Comparison of ENCODE assay signal across 1 cellular context in the genomic region with DNA sequence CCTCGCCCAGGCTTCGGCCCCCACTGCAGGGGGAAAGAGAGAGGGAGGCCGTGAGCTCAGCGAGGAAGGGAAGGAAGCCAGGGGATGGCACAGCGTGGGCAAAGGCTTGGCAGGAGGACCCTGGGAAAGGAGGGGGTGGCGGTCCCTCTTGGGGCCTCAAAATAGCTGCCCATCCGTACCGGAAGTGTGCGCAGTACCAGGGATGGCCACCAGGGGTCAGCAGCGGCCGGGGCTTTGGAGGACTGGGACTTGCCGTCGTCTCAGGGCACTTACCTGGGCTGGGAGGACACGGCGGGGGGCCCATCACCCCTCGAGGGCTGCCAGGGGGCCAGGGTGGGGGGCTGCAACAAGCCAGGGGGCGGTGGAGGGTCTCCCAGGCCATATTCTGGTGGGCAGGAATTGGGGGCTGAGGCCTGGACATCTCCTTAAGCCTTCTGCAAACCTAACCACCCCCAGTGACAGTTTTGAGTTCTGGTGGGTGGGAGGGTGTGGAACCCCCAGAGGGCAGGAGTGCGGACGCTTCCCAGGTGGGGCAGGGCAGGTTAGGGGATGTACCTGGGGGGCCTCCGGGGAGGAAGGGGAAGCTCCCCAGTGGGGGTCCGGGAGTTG.
A peak's percentile ranks its signal among the peaks of the same experiment; 100 is the strongest.
TF ChIP-seq lines count a peak whose summit lies in the region.

No MANE protein-coding gene starts in this region.

TF ChIP-seq in K562, 482 proteins besides CTCF, POLR2A, EP300 and RAD21 (continues in another document):
- TF ChIP-seq PYGO2 (tag; IDR thresholded peaks at IDR 0.05) (no peak), ZC3H11A (IDR thresholded peaks at IDR 0.05; ENCODE audit: low read depth, low read length) (no peak), SMC3 (conservative IDR thresholded peaks at IDR 0.05; ENCODE audit: insufficient read depth, low read depth, low read length) (peak; percentile 88), ETV5 (CRISPR knock-in tag; IDR thresholded peaks at IDR 0.05; ENCODE audit: low read depth) (peak; percentile 98), ELF2 (CRISPR knock-in tag; IDR thresholded peaks at IDR 0.05) (0 out of 2 replicates have a peak, but pooled peaks have one; percentile 65), CHD1 (IDR thresholded peaks at IDR 0.05; ENCODE audit: low read length) (no peak), ERF (CRISPR knock-in tag; IDR thresholded peaks at IDR 0.05) (no peak), PHB2 (IDR thresholded peaks at IDR 0.05; ENCODE audit: low read depth) (no peak), ZNF384 (IDR thresholded peaks at IDR 0.05; ENCODE audit: low read depth, low read length) (peak; percentile 14; the same call in 1 of the 2 replicates), CC2D1A (IDR thresholded peaks at IDR 0.05) (peak; percentile 52; the same call in 1 of the 2 replicates), STAG1 (CRISPR knock-in tag; IDR thresholded peaks at IDR 0.05; ENCODE audit: borderline replicate concordance) (peak; percentile 90; the same call in 1 of the 2 replicates), CTBP1 (IDR thresholded peaks at IDR 0.05; ENCODE audit: borderline replicate concordance) (0 out of 2 replicates have a peak, but pooled peaks have one; percentile 14), BDP1 (IDR thresholded peaks at IDR 0.05; ENCODE audit: insufficient read depth, insufficient read length) (no peak), PHF20 (IDR thresholded peaks at IDR 0.05; ENCODE audit: partially characterized antibody) (peak; percentile 59), ELF4 (CRISPR knock-in tag; IDR thresholded peaks at IDR 0.05) (0 out of 2 replicates have a peak, but pooled peaks have one; percentile 32), ZBTB33 (CRISPR knock-in tag; IDR thresholded peaks at IDR 0.05) (no peak), MYNN (IDR thresholded peaks at IDR 0.05) (no peak), MYNN (CRISPR knock-in tag; IDR thresholded peaks at IDR 0.05) (no peak), FOXK2 (conservative IDR thresholded peaks at IDR 0.05 in 1 of 2, IDR thresholded peaks at IDR 0.05 in 1 of 2; ENCODE audit: low read depth in 2 of 2) (no peak), ZNF584 (CRISPR knock-in tag; IDR thresholded peaks at IDR 0.05; ENCODE audit: low read depth) (no peak), CREB1 (IDR thresholded peaks at IDR 0.05) (no peak), CREB1 (CRISPR knock-in tag; IDR thresholded peaks at IDR 0.05) (peak; percentile 23; the same call in 1 of the 2 replicates), ZBTB7A (IDR thresholded peaks at IDR 0.05; ENCODE audit: borderline replicate concordance, control insufficient read depth, low read depth, low read length) (peak; percentile 69; the same call in 1 of the 2 replicates), KAT2B (IDR thresholded peaks at IDR 0.05; ENCODE audit: low read depth, low read length) (no peak), AFF4 (CRISPR knock-in tag; IDR thresholded peaks at IDR 0.05) (no peak), NFIC (IDR thresholded peaks at IDR 0.05) (no peak), THRA (IDR thresholded peaks at IDR 0.05) (no peak), SFPQ (IDR thresholded peaks at IDR 0.05; ENCODE audit: low read depth, low read length) (no peak), RB1 (IDR thresholded peaks at IDR 0.05; ENCODE audit: low read depth) (peak; percentile 58; the same call in 1 of the 2 replicates), GTF2A2 (tag; IDR thresholded peaks at IDR 0.05) (no peak), TEAD1 (CRISPR knock-in tag; IDR thresholded peaks at IDR 0.05) (0 out of 4 replicates have a peak, but pooled peaks of 1 of the 2 experiments have one; percentile 23), ZNF695 (CRISPR knock-in tag; IDR thresholded peaks at IDR 0.05) (no peak), NR2F6 (CRISPR knock-in tag; IDR thresholded peaks at IDR 0.05) (no peak), GABPB1 (CRISPR knock-in tag; IDR thresholded peaks at IDR 0.05) (peak; percentile 84), SMARCA5 (IDR thresholded peaks at IDR 0.05) (no peak), FIP1L1 (IDR thresholded peaks at IDR 0.05; ENCODE audit: low read depth, low read length, poor library complexity, severe bottlenecking) (no peak), JUNB (CRISPR knock-in tag; conservative IDR thresholded peaks at IDR 0.05) (no peak)
- TF ChIP-seq, protein P1, sequence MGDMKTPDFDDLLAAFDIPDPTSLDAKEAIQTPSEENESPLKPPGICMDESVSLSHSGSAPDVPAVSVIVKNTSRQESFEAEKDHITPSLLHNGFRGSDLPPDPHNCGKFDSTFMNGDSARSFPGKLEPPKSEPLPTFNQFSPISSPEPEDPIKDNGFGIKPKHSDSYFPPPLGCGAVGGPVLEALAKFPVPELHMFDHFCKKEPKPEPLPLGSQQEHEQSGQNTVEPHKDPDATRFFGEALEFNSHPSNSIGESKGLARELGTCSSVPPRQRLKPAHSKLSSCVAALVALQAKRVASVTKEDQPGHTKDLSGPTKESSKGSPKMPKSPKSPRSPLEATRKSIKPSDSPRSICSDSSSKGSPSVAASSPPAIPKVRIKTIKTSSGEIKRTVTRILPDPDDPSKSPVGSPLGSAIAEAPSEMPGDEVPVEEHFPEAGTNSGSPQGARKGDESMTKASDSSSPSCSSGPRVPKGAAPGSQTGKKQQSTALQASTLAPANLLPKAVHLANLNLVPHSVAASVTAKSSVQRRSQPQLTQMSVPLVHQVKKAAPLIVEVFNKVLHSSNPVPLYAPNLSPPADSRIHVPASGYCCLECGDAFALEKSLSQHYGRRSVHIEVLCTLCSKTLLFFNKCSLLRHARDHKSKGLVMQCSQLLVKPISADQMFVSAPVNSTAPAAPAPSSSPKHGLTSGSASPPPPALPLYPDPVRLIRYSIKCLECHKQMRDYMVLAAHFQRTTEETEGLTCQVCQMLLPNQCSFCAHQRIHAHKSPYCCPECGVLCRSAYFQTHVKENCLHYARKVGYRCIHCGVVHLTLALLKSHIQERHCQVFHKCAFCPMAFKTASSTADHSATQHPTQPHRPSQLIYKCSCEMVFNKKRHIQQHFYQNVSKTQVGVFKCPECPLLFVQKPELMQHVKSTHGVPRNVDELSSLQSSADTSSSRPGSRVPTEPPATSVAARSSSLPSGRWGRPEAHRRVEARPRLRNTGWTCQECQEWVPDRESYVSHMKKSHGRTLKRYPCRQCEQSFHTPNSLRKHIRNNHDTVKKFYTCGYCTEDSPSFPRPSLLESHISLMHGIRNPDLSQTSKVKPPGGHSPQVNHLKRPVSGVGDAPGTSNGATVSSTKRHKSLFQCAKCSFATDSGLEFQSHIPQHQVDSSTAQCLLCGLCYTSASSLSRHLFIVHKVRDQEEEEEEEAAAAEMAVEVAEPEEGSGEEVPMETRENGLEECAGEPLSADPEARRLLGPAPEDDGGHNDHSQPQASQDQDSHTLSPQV (IDR thresholded peaks at IDR 0.05) = no peak
- TF ChIP-seq, protein P2, sequence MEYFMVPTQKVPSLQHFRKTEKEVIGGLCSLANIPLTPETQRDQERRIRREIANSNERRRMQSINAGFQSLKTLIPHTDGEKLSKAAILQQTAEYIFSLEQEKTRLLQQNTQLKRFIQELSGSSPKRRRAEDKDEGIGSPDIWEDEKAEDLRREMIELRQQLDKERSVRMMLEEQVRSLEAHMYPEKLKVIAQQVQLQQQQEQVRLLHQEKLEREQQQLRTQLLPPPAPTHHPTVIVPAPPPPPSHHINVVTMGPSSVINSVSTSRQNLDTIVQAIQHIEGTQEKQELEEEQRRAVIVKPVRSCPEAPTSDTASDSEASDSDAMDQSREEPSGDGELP (CRISPR knock-in tag; IDR thresholded peaks at IDR 0.05; ENCODE audit: borderline replicate concordance) = peak; percentile 59; the same call in 1 of the 2 replicates
- TF ChIP-seq, protein P3, sequence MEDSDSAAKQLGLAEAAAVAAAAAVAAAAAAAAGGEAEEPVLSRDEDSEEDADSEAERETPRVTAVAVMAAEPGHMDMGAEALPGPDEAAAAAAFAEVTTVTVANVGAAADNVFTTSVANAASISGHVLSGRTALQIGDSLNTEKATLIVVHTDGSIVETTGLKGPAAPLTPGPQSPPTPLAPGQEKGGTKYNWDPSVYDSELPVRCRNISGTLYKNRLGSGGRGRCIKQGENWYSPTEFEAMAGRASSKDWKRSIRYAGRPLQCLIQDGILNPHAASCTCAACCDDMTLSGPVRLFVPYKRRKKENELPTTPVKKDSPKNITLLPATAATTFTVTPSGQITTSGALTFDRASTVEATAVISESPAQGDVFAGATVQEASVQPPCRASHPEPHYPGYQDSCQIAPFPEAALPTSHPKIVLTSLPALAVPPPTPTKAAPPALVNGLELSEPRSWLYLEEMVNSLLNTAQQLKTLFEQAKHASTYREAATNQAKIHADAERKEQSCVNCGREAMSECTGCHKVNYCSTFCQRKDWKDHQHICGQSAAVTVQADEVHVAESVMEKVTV (CRISPR knock-in tag; IDR thresholded peaks at IDR 0.05) = peak; percentile 58
- TF ChIP-seq, protein P4, sequence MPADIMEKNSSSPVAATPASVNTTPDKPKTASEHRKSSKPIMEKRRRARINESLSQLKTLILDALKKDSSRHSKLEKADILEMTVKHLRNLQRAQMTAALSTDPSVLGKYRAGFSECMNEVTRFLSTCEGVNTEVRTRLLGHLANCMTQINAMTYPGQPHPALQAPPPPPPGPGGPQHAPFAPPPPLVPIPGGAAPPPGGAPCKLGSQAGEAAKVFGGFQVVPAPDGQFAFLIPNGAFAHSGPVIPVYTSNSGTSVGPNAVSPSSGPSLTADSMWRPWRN (IDR thresholded peaks at IDR 0.05; ENCODE audit: low read depth) = no peak
- TF ChIP-seq, protein P5, sequence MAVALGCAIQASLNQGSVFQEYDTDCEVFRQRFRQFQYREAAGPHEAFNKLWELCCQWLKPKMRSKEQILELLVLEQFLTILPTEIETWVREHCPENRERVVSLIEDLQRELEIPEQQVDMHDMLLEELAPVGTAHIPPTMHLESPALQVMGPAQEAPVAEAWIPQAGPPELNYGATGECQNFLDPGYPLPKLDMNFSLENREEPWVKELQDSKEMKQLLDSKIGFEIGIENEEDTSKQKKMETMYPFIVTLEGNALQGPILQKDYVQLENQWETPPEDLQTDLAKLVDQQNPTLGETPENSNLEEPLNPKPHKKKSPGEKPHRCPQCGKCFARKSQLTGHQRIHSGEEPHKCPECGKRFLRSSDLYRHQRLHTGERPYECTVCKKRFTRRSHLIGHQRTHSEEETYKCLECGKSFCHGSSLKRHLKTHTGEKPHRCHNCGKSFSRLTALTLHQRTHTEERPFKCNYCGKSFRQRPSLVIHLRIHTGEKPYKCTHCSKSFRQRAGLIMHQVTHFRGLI (CRISPR knock-in tag; IDR thresholded peaks at IDR 0.05) = no peak
